ENCODE assay signal across 1 cellular context in the genomic region with DNA sequence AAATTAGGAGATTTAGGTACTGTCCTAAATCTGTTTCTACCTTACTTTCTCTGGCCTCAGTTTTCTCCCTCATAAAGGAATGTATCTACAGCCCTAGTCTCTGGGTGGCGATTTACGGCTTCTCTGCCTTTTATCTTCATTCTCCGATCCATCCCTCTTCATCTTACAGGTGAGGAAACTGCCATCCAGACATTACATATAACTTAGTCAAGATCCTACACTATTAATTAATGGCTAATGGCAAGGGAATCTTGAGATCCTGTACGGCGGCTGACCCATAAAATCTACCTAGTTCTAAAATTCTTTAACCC.
A peak's percentile ranks its signal among the peaks of the same experiment; 100 is the strongest.
TF ChIP-seq lines count a peak whose summit lies in the region.

No MANE protein-coding gene starts in this region.

TF ChIP-seq in K562, 482 proteins besides CTCF, POLR2A, EP300 and RAD21 (continued from another document):
- TF ChIP-seq, protein P1, sequence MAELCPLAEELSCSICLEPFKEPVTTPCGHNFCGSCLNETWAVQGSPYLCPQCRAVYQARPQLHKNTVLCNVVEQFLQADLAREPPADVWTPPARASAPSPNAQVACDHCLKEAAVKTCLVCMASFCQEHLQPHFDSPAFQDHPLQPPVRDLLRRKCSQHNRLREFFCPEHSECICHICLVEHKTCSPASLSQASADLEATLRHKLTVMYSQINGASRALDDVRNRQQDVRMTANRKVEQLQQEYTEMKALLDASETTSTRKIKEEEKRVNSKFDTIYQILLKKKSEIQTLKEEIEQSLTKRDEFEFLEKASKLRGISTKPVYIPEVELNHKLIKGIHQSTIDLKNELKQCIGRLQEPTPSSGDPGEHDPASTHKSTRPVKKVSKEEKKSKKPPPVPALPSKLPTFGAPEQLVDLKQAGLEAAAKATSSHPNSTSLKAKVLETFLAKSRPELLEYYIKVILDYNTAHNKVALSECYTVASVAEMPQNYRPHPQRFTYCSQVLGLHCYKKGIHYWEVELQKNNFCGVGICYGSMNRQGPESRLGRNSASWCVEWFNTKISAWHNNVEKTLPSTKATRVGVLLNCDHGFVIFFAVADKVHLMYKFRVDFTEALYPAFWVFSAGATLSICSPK (IDR thresholded peaks at IDR 0.05; ENCODE audit: borderline replicate concordance), result no peak
- TF ChIP-seq, protein P2, sequence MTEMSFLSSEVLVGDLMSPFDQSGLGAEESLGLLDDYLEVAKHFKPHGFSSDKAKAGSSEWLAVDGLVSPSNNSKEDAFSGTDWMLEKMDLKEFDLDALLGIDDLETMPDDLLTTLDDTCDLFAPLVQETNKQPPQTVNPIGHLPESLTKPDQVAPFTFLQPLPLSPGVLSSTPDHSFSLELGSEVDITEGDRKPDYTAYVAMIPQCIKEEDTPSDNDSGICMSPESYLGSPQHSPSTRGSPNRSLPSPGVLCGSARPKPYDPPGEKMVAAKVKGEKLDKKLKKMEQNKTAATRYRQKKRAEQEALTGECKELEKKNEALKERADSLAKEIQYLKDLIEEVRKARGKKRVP (CRISPR knock-in tag; IDR thresholded peaks at IDR 0.05), result peak; percentile 4; the same call in 1 of the 2 replicates
- TF ChIP-seq PHTF2 (CRISPR knock-in tag; IDR thresholded peaks at IDR 0.05), result no peak
- 0 out of 2 replicates have a peak, but pooled peaks have one; percentile 33 for TF ChIP-seq ARID1B (IDR thresholded peaks at IDR 0.05)
- 0 out of 2 replicates have a peak, but pooled peaks have one; percentile 25 for TF ChIP-seq ZSCAN29 (IDR thresholded peaks at IDR 0.05)
- no peak for TF ChIP-seq STAT5A (IDR thresholded peaks at IDR 0.05; ENCODE audit: borderline replicate concordance, low read length)
- TF ChIP-seq, protein P3, sequence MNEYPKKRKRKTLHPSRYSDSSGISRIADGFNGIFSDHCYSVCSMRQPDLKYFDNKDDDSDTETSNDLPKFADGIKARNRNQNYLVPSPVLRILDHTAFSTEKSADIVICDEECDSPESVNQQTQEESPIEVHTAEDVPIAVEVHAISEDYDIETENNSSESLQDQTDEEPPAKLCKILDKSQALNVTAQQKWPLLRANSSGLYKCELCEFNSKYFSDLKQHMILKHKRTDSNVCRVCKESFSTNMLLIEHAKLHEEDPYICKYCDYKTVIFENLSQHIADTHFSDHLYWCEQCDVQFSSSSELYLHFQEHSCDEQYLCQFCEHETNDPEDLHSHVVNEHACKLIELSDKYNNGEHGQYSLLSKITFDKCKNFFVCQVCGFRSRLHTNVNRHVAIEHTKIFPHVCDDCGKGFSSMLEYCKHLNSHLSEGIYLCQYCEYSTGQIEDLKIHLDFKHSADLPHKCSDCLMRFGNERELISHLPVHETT (CRISPR knock-in tag; conservative IDR thresholded peaks at IDR 0.05 in 1 of 2, IDR thresholded peaks at IDR 0.05 in 1 of 2), result no peak
- peak in 1 of 2 experiments; percentile 79; a peak in 1 of 4 replicates for TF ChIP-seq ARNT (IDR thresholded peaks at IDR 0.05)
- TF ChIP-seq ZNF445 (CRISPR knock-in tag; IDR thresholded peaks at IDR 0.05; ENCODE audit: low read depth), result no peak
- 0 out of 2 replicates have a peak, but pooled peaks have one; percentile 53 for TF ChIP-seq PTTG1 (tag; IDR thresholded peaks at IDR 0.05; ENCODE audit: low read depth)
- no peak for TF ChIP-seq MCM5 (IDR thresholded peaks at IDR 0.05; ENCODE audit: low read depth)
- TF ChIP-seq ETV6 (IDR thresholded peaks at IDR 0.05; ENCODE audit: borderline replicate concordance in 1 of 2, low read depth in 2 of 2, low read length in 1 of 2), result 0 out of 4 replicates have a peak, but pooled peaks of 1 of the 2 experiments have one; percentile 46
- TF ChIP-seq ETV6 (CRISPR knock-in tag; IDR thresholded peaks at IDR 0.05; ENCODE audit: borderline replicate concordance), result no peak
- TF ChIP-seq, protein P4, sequence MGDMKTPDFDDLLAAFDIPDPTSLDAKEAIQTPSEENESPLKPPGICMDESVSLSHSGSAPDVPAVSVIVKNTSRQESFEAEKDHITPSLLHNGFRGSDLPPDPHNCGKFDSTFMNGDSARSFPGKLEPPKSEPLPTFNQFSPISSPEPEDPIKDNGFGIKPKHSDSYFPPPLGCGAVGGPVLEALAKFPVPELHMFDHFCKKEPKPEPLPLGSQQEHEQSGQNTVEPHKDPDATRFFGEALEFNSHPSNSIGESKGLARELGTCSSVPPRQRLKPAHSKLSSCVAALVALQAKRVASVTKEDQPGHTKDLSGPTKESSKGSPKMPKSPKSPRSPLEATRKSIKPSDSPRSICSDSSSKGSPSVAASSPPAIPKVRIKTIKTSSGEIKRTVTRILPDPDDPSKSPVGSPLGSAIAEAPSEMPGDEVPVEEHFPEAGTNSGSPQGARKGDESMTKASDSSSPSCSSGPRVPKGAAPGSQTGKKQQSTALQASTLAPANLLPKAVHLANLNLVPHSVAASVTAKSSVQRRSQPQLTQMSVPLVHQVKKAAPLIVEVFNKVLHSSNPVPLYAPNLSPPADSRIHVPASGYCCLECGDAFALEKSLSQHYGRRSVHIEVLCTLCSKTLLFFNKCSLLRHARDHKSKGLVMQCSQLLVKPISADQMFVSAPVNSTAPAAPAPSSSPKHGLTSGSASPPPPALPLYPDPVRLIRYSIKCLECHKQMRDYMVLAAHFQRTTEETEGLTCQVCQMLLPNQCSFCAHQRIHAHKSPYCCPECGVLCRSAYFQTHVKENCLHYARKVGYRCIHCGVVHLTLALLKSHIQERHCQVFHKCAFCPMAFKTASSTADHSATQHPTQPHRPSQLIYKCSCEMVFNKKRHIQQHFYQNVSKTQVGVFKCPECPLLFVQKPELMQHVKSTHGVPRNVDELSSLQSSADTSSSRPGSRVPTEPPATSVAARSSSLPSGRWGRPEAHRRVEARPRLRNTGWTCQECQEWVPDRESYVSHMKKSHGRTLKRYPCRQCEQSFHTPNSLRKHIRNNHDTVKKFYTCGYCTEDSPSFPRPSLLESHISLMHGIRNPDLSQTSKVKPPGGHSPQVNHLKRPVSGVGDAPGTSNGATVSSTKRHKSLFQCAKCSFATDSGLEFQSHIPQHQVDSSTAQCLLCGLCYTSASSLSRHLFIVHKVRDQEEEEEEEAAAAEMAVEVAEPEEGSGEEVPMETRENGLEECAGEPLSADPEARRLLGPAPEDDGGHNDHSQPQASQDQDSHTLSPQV (IDR thresholded peaks at IDR 0.05), result no peak
- TF ChIP-seq SMARCA4 (IDR thresholded peaks at IDR 0.05), result no peak
- TF ChIP-seq, protein P5, sequence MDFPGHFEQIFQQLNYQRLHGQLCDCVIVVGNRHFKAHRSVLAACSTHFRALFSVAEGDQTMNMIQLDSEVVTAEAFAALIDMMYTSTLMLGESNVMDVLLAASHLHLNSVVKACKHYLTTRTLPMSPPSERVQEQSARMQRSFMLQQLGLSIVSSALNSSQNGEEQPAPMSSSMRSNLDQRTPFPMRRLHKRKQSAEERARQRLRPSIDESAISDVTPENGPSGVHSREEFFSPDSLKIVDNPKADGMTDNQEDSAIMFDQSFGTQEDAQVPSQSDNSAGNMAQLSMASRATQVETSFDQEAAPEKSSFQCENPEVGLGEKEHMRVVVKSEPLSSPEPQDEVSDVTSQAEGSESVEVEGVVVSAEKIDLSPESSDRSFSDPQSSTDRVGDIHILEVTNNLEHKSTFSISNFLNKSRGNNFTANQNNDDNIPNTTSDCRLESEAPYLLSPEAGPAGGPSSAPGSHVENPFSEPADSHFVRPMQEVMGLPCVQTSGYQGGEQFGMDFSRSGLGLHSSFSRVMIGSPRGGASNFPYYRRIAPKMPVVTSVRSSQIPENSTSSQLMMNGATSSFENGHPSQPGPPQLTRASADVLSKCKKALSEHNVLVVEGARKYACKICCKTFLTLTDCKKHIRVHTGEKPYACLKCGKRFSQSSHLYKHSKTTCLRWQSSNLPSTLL (IDR thresholded peaks at IDR 0.05), result no peak
- TF ChIP-seq, protein P6, sequence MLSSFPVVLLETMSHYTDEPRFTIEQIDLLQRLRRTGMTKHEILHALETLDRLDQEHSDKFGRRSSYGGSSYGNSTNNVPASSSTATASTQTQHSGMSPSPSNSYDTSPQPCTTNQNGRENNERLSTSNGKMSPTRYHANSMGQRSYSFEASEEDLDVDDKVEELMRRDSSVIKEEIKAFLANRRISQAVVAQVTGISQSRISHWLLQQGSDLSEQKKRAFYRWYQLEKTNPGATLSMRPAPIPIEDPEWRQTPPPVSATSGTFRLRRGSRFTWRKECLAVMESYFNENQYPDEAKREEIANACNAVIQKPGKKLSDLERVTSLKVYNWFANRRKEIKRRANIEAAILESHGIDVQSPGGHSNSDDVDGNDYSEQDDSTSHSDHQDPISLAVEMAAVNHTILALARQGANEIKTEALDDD (IDR thresholded peaks at IDR 0.05), result no peak
- 0 out of 2 replicates have a peak, but pooled peaks have one; percentile 27 for TF ChIP-seq LEF1 (IDR thresholded peaks at IDR 0.05)
- TF ChIP-seq TCF3 (CRISPR knock-in tag; IDR thresholded peaks at IDR 0.05), result no peak
- TF ChIP-seq MCM2 (IDR thresholded peaks at IDR 0.05; ENCODE audit: low read depth), result no peak
- peak; percentile 75 for TF ChIP-seq DACH1 (IDR thresholded peaks at IDR 0.05; ENCODE audit: partially characterized antibody)
- TF ChIP-seq NR1H2 (CRISPR knock-in tag; IDR thresholded peaks at IDR 0.05), result no peak
- TF ChIP-seq, protein P7, sequence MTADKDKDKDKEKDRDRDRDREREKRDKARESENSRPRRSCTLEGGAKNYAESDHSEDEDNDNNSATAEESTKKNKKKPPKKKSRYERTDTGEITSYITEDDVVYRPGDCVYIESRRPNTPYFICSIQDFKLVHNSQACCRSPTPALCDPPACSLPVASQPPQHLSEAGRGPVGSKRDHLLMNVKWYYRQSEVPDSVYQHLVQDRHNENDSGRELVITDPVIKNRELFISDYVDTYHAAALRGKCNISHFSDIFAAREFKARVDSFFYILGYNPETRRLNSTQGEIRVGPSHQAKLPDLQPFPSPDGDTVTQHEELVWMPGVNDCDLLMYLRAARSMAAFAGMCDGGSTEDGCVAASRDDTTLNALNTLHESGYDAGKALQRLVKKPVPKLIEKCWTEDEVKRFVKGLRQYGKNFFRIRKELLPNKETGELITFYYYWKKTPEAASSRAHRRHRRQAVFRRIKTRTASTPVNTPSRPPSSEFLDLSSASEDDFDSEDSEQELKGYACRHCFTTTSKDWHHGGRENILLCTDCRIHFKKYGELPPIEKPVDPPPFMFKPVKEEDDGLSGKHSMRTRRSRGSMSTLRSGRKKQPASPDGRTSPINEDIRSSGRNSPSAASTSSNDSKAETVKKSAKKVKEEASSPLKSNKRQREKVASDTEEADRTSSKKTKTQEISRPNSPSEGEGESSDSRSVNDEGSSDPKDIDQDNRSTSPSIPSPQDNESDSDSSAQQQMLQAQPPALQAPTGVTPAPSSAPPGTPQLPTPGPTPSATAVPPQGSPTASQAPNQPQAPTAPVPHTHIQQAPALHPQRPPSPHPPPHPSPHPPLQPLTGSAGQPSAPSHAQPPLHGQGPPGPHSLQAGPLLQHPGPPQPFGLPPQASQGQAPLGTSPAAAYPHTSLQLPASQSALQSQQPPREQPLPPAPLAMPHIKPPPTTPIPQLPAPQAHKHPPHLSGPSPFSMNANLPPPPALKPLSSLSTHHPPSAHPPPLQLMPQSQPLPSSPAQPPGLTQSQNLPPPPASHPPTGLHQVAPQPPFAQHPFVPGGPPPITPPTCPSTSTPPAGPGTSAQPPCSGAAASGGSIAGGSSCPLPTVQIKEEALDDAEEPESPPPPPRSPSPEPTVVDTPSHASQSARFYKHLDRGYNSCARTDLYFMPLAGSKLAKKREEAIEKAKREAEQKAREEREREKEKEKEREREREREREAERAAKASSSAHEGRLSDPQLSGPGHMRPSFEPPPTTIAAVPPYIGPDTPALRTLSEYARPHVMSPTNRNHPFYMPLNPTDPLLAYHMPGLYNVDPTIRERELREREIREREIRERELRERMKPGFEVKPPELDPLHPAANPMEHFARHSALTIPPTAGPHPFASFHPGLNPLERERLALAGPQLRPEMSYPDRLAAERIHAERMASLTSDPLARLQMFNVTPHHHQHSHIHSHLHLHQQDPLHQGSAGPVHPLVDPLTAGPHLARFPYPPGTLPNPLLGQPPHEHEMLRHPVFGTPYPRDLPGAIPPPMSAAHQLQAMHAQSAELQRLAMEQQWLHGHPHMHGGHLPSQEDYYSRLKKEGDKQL (CRISPR knock-in tag; IDR thresholded peaks at IDR 0.05; ENCODE audit: borderline replicate concordance), result no peak
- no peak for TF ChIP-seq TFAM (CRISPR knock-in tag; conservative IDR thresholded peaks at IDR 0.05)
- no peak for TF ChIP-seq ZNF282 (CRISPR knock-in tag; IDR thresholded peaks at IDR 0.05)
- 0 out of 2 replicates have a peak, but pooled peaks have one; percentile 8 for TF ChIP-seq EHMT2 (IDR thresholded peaks at IDR 0.05)
- no peak for TF ChIP-seq SRF (CRISPR knock-in tag; IDR thresholded peaks at IDR 0.05)
- TF ChIP-seq HDAC2 (IDR thresholded peaks at IDR 0.05), result no peak; the same call in 1 of the 2 replicates
- TF ChIP-seq, protein P8, sequence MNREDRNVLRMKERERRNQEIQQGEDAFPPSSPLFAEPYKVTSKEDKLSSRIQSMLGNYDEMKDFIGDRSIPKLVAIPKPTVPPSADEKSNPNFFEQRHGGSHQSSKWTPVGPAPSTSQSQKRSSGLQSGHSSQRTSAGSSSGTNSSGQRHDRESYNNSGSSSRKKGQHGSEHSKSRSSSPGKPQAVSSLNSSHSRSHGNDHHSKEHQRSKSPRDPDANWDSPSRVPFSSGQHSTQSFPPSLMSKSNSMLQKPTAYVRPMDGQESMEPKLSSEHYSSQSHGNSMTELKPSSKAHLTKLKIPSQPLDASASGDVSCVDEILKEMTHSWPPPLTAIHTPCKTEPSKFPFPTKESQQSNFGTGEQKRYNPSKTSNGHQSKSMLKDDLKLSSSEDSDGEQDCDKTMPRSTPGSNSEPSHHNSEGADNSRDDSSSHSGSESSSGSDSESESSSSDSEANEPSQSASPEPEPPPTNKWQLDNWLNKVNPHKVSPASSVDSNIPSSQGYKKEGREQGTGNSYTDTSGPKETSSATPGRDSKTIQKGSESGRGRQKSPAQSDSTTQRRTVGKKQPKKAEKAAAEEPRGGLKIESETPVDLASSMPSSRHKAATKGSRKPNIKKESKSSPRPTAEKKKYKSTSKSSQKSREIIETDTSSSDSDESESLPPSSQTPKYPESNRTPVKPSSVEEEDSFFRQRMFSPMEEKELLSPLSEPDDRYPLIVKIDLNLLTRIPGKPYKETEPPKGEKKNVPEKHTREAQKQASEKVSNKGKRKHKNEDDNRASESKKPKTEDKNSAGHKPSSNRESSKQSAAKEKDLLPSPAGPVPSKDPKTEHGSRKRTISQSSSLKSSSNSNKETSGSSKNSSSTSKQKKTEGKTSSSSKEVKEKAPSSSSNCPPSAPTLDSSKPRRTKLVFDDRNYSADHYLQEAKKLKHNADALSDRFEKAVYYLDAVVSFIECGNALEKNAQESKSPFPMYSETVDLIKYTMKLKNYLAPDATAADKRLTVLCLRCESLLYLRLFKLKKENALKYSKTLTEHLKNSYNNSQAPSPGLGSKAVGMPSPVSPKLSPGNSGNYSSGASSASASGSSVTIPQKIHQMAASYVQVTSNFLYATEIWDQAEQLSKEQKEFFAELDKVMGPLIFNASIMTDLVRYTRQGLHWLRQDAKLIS (CRISPR knock-in tag; IDR thresholded peaks at IDR 0.05), result no peak
- TF ChIP-seq ETV1 (tag; conservative IDR thresholded peaks at IDR 0.05; ENCODE audit: low read depth), result no peak
- TF ChIP-seq NFRKB (IDR thresholded peaks at IDR 0.05; ENCODE audit: low read depth), result peak; percentile 83
- no peak for TF ChIP-seq POU5F1 (IDR thresholded peaks at IDR 0.05; ENCODE audit: borderline replicate concordance, low read depth, low read length, partially characterized antibody)
TF ChIP-seq in K562: peak in this region for 10.
